Comparison of ENCODE assay signal across 17 cellular contexts in the genomic region with DNA sequence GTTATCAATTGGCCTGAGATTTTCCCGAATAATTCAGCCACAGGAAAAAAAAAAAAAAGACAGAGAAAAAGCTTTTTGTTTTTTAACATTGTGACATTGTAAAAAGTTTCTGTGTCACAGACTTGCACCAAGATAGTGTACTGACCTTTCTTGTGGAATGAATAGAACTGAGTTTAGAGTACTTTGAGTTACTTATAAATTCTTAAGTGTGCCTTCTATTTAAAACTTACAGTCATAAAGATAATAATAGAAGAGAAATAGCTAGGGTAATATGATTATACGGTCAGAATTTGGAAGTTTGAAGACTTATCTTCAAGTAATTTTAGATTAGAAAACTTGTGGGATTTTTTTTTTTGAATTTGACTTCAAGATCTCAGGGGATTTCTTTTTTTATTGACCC.
A peak's percentile ranks its signal among the peaks of the same experiment; 100 is the strongest.
DNase-seq lines count a peak whose midpoint lies in the region; ATAC-seq and TF ChIP-seq lines count a peak whose summit lies in the region.
"Had no signal": no experiment of that assay in that cellular context is flagged by ENCODE, and none has a peak within 500 bp of the region (broad histone marks: within the 10 kb centered on the region; RNA-seq: fewer than 3 reads in every experiment).

No MANE protein-coding gene starts in this region.

- peak; percentile 26 for ATAC-seq in left ventricle myocardium superior

- H3K27me3 ChIP-seq in right atrium auricular region = no peaks in the 10 kb centered on the region
- no peaks in the 10 kb centered on the region for H3K27me3 ChIP-seq in neutrophil
- no peaks in the 10 kb centered on the region for H3K27me3 ChIP-seq in skeletal muscle tissue (ENCODE audit: control insufficient read depth in 3 of 3, insufficient read depth in 3 of 3, low read length in 3 of 3)
- H3K27me3 ChIP-seq: BLaER1 treated with 17β-estradiol and CSF1 and Interleukin-3, amounts not matched to agents 10 nM and 100 nM had no signal

- intact Hi-C loops in left ventricle myocardium superior (cut with micrococcal nuclease) = no loop called here

- H3K9me3 ChIP-seq in right atrium auricular region (no peaks in the 10 kb centered on the region), neutrophil (no peaks in the 10 kb centered on the region), skeletal muscle tissue (ENCODE audit: control insufficient read depth in 3 of 3, low read length in 3 of 3) (no peaks in the 10 kb centered on the region)
- H3K9me3 ChIP-seq: HAP-1 had no signal

- DNase-seq in left ventricle myocardium superior (no peak), right atrium auricular region (ENCODE audit: low spot score) (no peak), NCI-H2171 (lab: John Stamatoyannopoulos, UW) (no peak), NCI-H774 (lab: John Stamatoyannopoulos, UW) (no peak), DMS53 treated with DMSO at 0.1 percent for 48 hours (lab: John Stamatoyannopoulos, UW; ENCODE audit: unreplicated experiment) (no peak), hepatic stellate cell (ENCODE audit: low spot score) (no peak)
- DNase-seq: 8988T; CD4-positive, CD25-positive, alpha-beta regulatory T cell; CD8-positive, alpha-beta memory T cell; COR-L47; DMS 273 treated with DMSO at 0.1 percent for 48 hours; DMS53; GM23248 had no signal

- no peak overlapping the region for H3K9ac ChIP-seq in skeletal muscle tissue (ENCODE audit: low read depth in 1 of 3, low read length in 3 of 3)
- H3K9ac ChIP-seq: BLaER1 treated with 17β-estradiol and CSF1 and Interleukin-3, amounts not matched to agents 10 nM and 100 nM; GM23248 had no signal

- no peak overlapping the region for H3K27ac ChIP-seq in right atrium auricular region
- peak overlapping the region; percentile 94 for H3K27ac ChIP-seq in neutrophil
- H3K27ac ChIP-seq in skeletal muscle tissue (ENCODE audit: low read depth, low read length) = peak overlapping the region; percentile 10
- H3K27ac ChIP-seq: GM23248 had no signal

- no peak overlapping the region for H3K4me3 ChIP-seq in right atrium auricular region
- peak overlapping the region; percentile 67 to 76 for H3K4me3 ChIP-seq in neutrophil (ENCODE audit: low read depth in 1 of 2, low read length in 1 of 2)
- H3K4me3 ChIP-seq in skeletal muscle tissue (ENCODE audit: low read length in 3 of 3) = no peak overlapping the region
- H3K4me3 ChIP-seq: GM23248, HAP-1 had no signal

- no peak for TF ChIP-seq CTCF in right atrium auricular region (IDR thresholded peaks at IDR 0.05)
- TF ChIP-seq CTCF in neutrophil (IDR thresholded peaks at IDR 0.05) = no peak

- H3K4me1 ChIP-seq in right atrium auricular region = peaks cover 0 to 15% of the 10 kb centered on the region in 2 donors
- peaks cover 86 to 93% of the 10 kb centered on the region in 2 experiments for H3K4me1 ChIP-seq in neutrophil (ENCODE audit: control insufficient read depth in 1 of 2, insufficient read depth in 1 of 2, low read depth in 1 of 2, low read length in 1 of 2)
- peaks cover 5 to 12% (median 7%) of the 10 kb centered on the region in 3 donors for H3K4me1 ChIP-seq in skeletal muscle tissue (ENCODE audit: control insufficient read depth in 3 of 3, insufficient read depth in 3 of 3, low read length in 3 of 3)
- H3K4me1 ChIP-seq: HAP-1 had no signal

- H3K36me3 ChIP-seq in right atrium auricular region = no peaks in the 10 kb centered on the region
- H3K36me3 ChIP-seq in neutrophil = no peaks in the 10 kb centered on the region
- no peaks in the 10 kb centered on the region for H3K36me3 ChIP-seq in skeletal muscle tissue (ENCODE audit: control insufficient read depth in 3 of 3, insufficient read depth in 3 of 3, low read length in 3 of 3)
- H3K36me3 ChIP-seq: BLaER1 treated with 17β-estradiol and CSF1 and Interleukin-3, amounts not matched to agents 10 nM and 100 nM; HAP-1 had no signal

Comparison
In these comparisons a context has a peak if more than half of its experiments do, and no peak if none do; other contexts are left out.
1. H3K27ac ChIP-seq: peak in neutrophil (single experiment) and skeletal muscle tissue (single experiment); none in right atrium auricular region (0 of 2).
2. H3K4me3 ChIP-seq: peak in neutrophil (2 of 2); none in right atrium auricular region (0 of 2) and skeletal muscle tissue (0 of 3).